Comparison of ENCODE assay signal across 20 cellular contexts in the genomic region with DNA sequence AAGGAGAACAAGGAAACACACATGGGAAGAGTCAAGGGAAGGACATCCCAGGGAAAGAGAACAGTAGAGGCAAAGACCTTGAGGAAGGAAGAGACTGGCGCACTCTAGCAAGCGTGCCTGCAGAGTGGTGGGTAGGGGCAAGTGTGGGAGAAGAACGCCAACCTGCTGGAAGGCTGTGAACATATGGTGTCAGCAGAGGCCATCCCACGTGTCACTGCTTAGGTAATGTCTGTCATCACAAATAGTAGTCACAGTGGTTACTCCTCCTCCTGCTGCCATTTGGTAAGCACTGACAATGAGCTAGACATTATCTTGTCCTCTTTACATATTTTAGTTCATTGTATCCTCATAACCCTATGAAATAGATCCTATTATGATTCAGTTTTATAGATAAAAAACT.
DNase-seq lines count a peak whose midpoint lies in the region; ATAC-seq, FAIRE-seq and TF ChIP-seq lines count a peak whose summit lies in the region.
"Had no signal": no experiment of that assay in that cellular context is flagged by ENCODE, and none has a peak within 500 bp of the region (broad histone marks: within the 10 kb centered on the region; RNA-seq: fewer than 3 reads in every experiment).

No MANE protein-coding gene starts in this region.

- H4K20me1 ChIP-seq in H9 (ENCODE audit: control insufficient read depth, insufficient read depth, insufficient read length), result no peaks in the 10 kb centered on the region
- H4K20me1 ChIP-seq in K562 (replicated peaks; ENCODE audit: control insufficient read depth, insufficient read depth, low read length), result no peaks in the 10 kb centered on the region
- H4K20me1 ChIP-seq: BLaER1 treated with 17β-estradiol and CSF1 and Interleukin-3, amounts not matched to agents 10 nM and 100 nM had no signal

- H2BK15ac ChIP-seq in H9 (ENCODE audit: low read depth, low read length) (no peak overlapping the region), mesenchymal stem cell (ENCODE audit: low read depth, poor library complexity, severe bottlenecking) (no peak overlapping the region)

- H2BK120ac ChIP-seq in H9 (ENCODE audit: low read depth, low read length, poor library complexity, severe bottlenecking) (no peak overlapping the region), mesenchymal stem cell (ENCODE audit: low read depth, low read length) (no peak overlapping the region)

- H3K23ac ChIP-seq in H9 (ENCODE audit: insufficient read length, low read depth, low read length) (no peak overlapping the region), mesenchymal stem cell (ENCODE audit: low read length in 2 of 2) (no peak overlapping the region)

- H2BK12ac ChIP-seq in H9 (ENCODE audit: insufficient read length, low read depth, low read length) (peak overlapping the region; percentile 15), mesenchymal stem cell (ENCODE audit: low read length in 2 of 2) (no peak overlapping the region)

- H2AFZ ChIP-seq in H9 (ENCODE audit: low read length), result no peak overlapping the region
- peak overlapping the region; percentile 18; the same call in 1 of the 2 replicates for H2AFZ ChIP-seq in K562 (ENCODE audit: low read depth, low read length)
- H2AFZ ChIP-seq in mesenchymal stem cell (ENCODE audit: low read depth, low read length), result no peak overlapping the region

- H3K4me1 ChIP-seq in H9 (ENCODE audit: insufficient read depth, low read length) (peaks cover 8% of the 10 kb centered on the region), K562 (replicated peaks in 1 of 2; ENCODE audit: control insufficient read depth in 2 of 2, insufficient read depth in 2 of 2, low read length in 2 of 2) (peaks cover 18 to 31% of the 10 kb centered on the region in 2 experiments; a peak in 4 of 5 replicates), mesenchymal stem cell (ENCODE audit: control insufficient read depth, insufficient read depth, low read depth, low read length) (peaks cover 7% of the 10 kb centered on the region)
- H3K4me1 ChIP-seq: BLaER1 treated with 17β-estradiol and CSF1 and Interleukin-3, amounts not matched to agents 10 nM and 100 nM had no signal

- CTCF ChIA-PET in K562 (lab: Yijun Ruan, JAX; ENCODE audit: low intra/inter-chr PET ratio), result no interaction called here

- H3K79me2 ChIP-seq in H9 (ENCODE audit: insufficient read depth, low read length) (no peaks in the 10 kb centered on the region), K562 (ENCODE audit: control insufficient read depth, insufficient read depth, low read length) (no peaks in the 10 kb centered on the region)

- no peak overlapping the region for H3K27ac Mint-ChIP-seq in H9
- H3K27ac Mint-ChIP-seq: CD4-positive, CD25-positive, alpha-beta regulatory T cell had no signal

- no peak overlapping the region for H3K4ac ChIP-seq in H9 (ENCODE audit: low read depth, low read length)
- H3K4ac ChIP-seq in mesenchymal stem cell (ENCODE audit: low read depth in 1 of 2, low read length in 2 of 2), result no peak overlapping the region

- H4K91ac ChIP-seq in H9 (ENCODE audit: insufficient read length, low read depth, low read length) (no peak overlapping the region), mesenchymal stem cell (ENCODE audit: low read length) (no peak overlapping the region)

- H4K8ac ChIP-seq in H9 (replicated peaks; ENCODE audit: insufficient read length, low read depth, low read length) (no peak overlapping the region), mesenchymal stem cell (ENCODE audit: low read length) (peak overlapping the region; percentile 4)

- H3T11ph ChIP-seq in H9 (ENCODE audit: low read length), result no peak overlapping the region

- H3K9me3 ChIP-seq in H9 (ENCODE audit: control insufficient read depth, low read depth, low read length) (no peaks in the 10 kb centered on the region), K562 (replicated peaks; ENCODE audit: control insufficient read depth, insufficient read depth, low read depth, low read length) (no peaks in the 10 kb centered on the region), mesenchymal stem cell (ENCODE audit: control insufficient read depth, low read length) (no peaks in the 10 kb centered on the region)
- H3K9me3 ChIP-seq: BLaER1 treated with 17β-estradiol and CSF1 and Interleukin-3, amounts not matched to agents 10 nM and 100 nM had no signal

- peak; percentile 37 for FAIRE-seq in K562 (lab: Jason Lieb, UNC)
- FAIRE-seq: GM12892 had no signal

- intact Hi-C loops in K562 (cut with micrococcal nuclease), result no loop called here

- H3K36me3 ChIP-seq in K562 (ENCODE audit: control insufficient read depth, insufficient read depth, low read length), result no peaks in the 10 kb centered on the region
- peaks cover 3 to 12% of the 10 kb centered on the region in 2 experiments for H3K36me3 ChIP-seq in mesenchymal stem cell (ENCODE audit: control insufficient read depth in 1 of 2, insufficient read depth in 2 of 2, low read depth in 1 of 2, low read length in 2 of 2)
- H3K36me3 ChIP-seq: BLaER1 treated with 17β-estradiol and CSF1 and Interleukin-3, amounts not matched to agents 10 nM and 100 nM had no signal

- no peak overlapping the region for H2BK20ac ChIP-seq in H9 (ENCODE audit: low read depth, low read length, poor library complexity, severe bottlenecking)

- TF ChIP-seq RAD21 in K562 (CRISPR knock-in tag; conservative IDR thresholded peaks at IDR 0.05 in 1 of 2, IDR thresholded peaks at IDR 0.05 in 1 of 2), result no peak

- H2BK5ac ChIP-seq in H9 (ENCODE audit: insufficient read length, low read length) (no peak overlapping the region), mesenchymal stem cell (ENCODE audit: low read depth, low read length, poor library complexity, severe bottlenecking) (no peak overlapping the region)

- H3K23me2 ChIP-seq in H9 (ENCODE audit: insufficient read length, low read depth, low read length, poor library complexity, severe bottlenecking), result no peaks in the 10 kb centered on the region

- H3K4me3 Mint-ChIP-seq in H9, result no peak overlapping the region
- H3K4me3 Mint-ChIP-seq: CD4-positive, CD25-positive, alpha-beta regulatory T cell had no signal

- H3K36me3 Mint-ChIP-seq in H9 (ENCODE audit: insufficient read depth in 1 of 3, low read depth in 3 of 3), result peaks cover 0 to 3% (median 0%) of the 10 kb centered on the region in 3 experiments; a peak in 3 of 7 replicates

- TF ChIP-seq POLR2A in K562 (conservative IDR thresholded peaks at IDR 0.05), result no peak

- H3K4me1 Mint-ChIP-seq in H9, result peaks cover 28 to 33% of the 10 kb centered on the region in 2 experiments
- H3K4me1 Mint-ChIP-seq: CD4-positive, CD25-positive, alpha-beta regulatory T cell had no signal

- WGBS in H9 (ENCODE audit: extremely low coverage, insufficient read length, low lambda C conversion rate), result no CpG with 5 or more reads among the region's 4 CpGs
- 66% methylated on average over 4 of the region's 4 CpGs for WGBS in K562 (ENCODE audit: insufficient coverage, low coverage, missing lambda C conversion rate)
- WGBS in mesenchymal stem cell, result 97% methylated on average over 4 of the region's 4 CpGs

- POLR2A ChIA-PET in K562 (lab: Yijun Ruan, JAX), result interaction anchor here (1.3 kb wide), 1 partner anchor 9 kb away, joined by 6 read pairs; no protein-coding TSS in a partner anchor

- H3K4me2 ChIP-seq in H9 (ENCODE audit: insufficient read depth, insufficient read length, low read length) (no peak overlapping the region), K562 (ENCODE audit: insufficient read depth, low read length) (no peak overlapping the region), mesenchymal stem cell (ENCODE audit: low read length, poor library complexity, severe bottlenecking) (no peak overlapping the region)
- H3K4me2 ChIP-seq: BLaER1 treated with 17β-estradiol and CSF1 and Interleukin-3, amounts not matched to agents 10 nM and 100 nM had no signal

- H3K4me3 ChIP-seq in K562 (no peak overlapping the region), mesenchymal stem cell (ENCODE audit: insufficient read depth in 1 of 2, low read depth in 1 of 2, low read length in 2 of 2) (no peak overlapping the region)
- H3K4me3 ChIP-seq: BLaER1 treated with 17β-estradiol and CSF1 and Interleukin-3, amounts not matched to agents 10 nM and 100 nM had no signal

- H3K27me3 ChIP-seq in H9 (ENCODE audit: insufficient read depth, low read length), result no peaks in the 10 kb centered on the region
- H3K27me3 ChIP-seq in K562 (ENCODE audit: control insufficient read depth in 2 of 2, insufficient read depth in 2 of 2, low read length in 2 of 2), result no peaks in the 10 kb centered on the region
- H3K27me3 ChIP-seq in mesenchymal stem cell (ENCODE audit: control insufficient read depth in 1 of 2, insufficient read depth in 1 of 2, low read length in 2 of 2), result no peaks in the 10 kb centered on the region
- H3K27me3 ChIP-seq: BLaER1 treated with 17β-estradiol and CSF1 and Interleukin-3, amounts not matched to agents 10 nM and 100 nM had no signal

- peak; percentile 26 for DNase-seq in NCI-H2171 treated with DMSO at 0.1 percent for 48 hours (lab: John Stamatoyannopoulos, UW)
- DNase-seq in NCI-H2171 (lab: John Stamatoyannopoulos, UW), result no peak
- no peak for DNase-seq in H9
- no peak for DNase-seq in K562 (ENCODE audit: extremely low read depth in 1 of 4, low spot score in 3 of 4)
- DNase-seq in mesenchymal stem cell, result no peak
- no peak for DNase-seq in GM19240 (ENCODE audit: insufficient read length, low spot score)
- no peak for DNase-seq in activated gamma-delta T cell treated with Interleukin-2 at 50 U/mL for 16 hours
- DNase-seq: 8988T; AML-193; Calu3; CD4-positive, CD25-positive, alpha-beta regulatory T cell; DMS153; DMS79 treated with DMSO at 0.1 percent for 48 hours; EL; GDM1; IMR-90 had no signal

- H3K14ac ChIP-seq in H9 (ENCODE audit: insufficient read depth, low read length) (no peak overlapping the region), mesenchymal stem cell (ENCODE audit: low read length in 2 of 2) (no peak overlapping the region)

- H3K27ac ChIP-seq in H9 (ENCODE audit: insufficient read length, low read depth, low read length) (no peak overlapping the region), K562 (ENCODE audit: extremely low read depth, low read depth, low read length) (no peak overlapping the region), mesenchymal stem cell (ENCODE audit: low read length, poor library complexity, severe bottlenecking) (no peak overlapping the region)
- H3K27ac ChIP-seq: BLaER1 treated with 17β-estradiol and CSF1 and Interleukin-3, amounts not matched to agents 10 nM and 100 nM had no signal

- H2AK5ac ChIP-seq in H9 (ENCODE audit: insufficient read length, low read length), result no peak overlapping the region
- H2AK5ac ChIP-seq in mesenchymal stem cell (ENCODE audit: low read length, severe bottlenecking), result no peak overlapping the region

- in situ Hi-C loops in K562 (cut with MboI), result no loop called here

- ATAC-seq in K562 (peak; percentile 40), SK-N-SH treated with all-trans-retinoic acid at 6 μM for 48 hours (no peak)
- ATAC-seq: HCT116 had no signal

- TF ChIP-seq EP300 in K562 (IDR thresholded peaks at IDR 0.05; ENCODE audit: low read length), result no peak

- BruUV-seq in K562 (replicated peaks; lab: Mats Ljungman, UMichigan), result no TSS peak

- no peak for TF ChIP-seq CTCF in H9 (conservative IDR thresholded peaks at IDR 0.05)
- no peak for TF ChIP-seq CTCF in K562 (IDR thresholded peaks at IDR 0.05 in 2 of 3, conservative IDR thresholded peaks at IDR 0.05 in 1 of 3; ENCODE audit: insufficient read depth in 2 of 3, low read depth in 1 of 3, low read length in 3 of 3)

- H3K79me1 ChIP-seq in H9 (ENCODE audit: insufficient read depth, low read depth, low read length, poor library complexity, severe bottlenecking), result no peaks in the 10 kb centered on the region
- no peaks in the 10 kb centered on the region for H3K79me1 ChIP-seq in mesenchymal stem cell (replicated peaks; ENCODE audit: low read length, poor library complexity, severe bottlenecking)

- H3K9ac ChIP-seq in H9 (ENCODE audit: extremely low read depth, insufficient read length, low read length) (no peak overlapping the region), K562 (ENCODE audit: insufficient read depth in 1 of 2, low read depth in 2 of 2, low read length in 2 of 2) (no peak overlapping the region), mesenchymal stem cell (ENCODE audit: low read length) (no peak overlapping the region)
- H3K9ac ChIP-seq: BLaER1 treated with 17β-estradiol and CSF1 and Interleukin-3, amounts not matched to agents 10 nM and 100 nM had no signal

- no peak overlapping the region for H4K5ac ChIP-seq in H9 (ENCODE audit: insufficient read length, low read depth, low read length)

- no peak overlapping the region for H3K56ac ChIP-seq in H9 (ENCODE audit: insufficient read length, low read depth, low read length)

- H3K18ac ChIP-seq in H9 (ENCODE audit: insufficient read length, low read depth, low read length), result no peak overlapping the region
- no peak overlapping the region for H3K18ac ChIP-seq in mesenchymal stem cell (ENCODE audit: low read depth in 1 of 2, low read length in 2 of 2)

- no peaks in the 10 kb centered on the region; a peak in 1 of 5 replicates for H3K9me3 Mint-ChIP-seq in H9

- no peaks in the 10 kb centered on the region; the same call in 1 of the 2 replicates for H3K27me3 Mint-ChIP-seq in H9 (ENCODE audit: low read depth)
- H3K27me3 Mint-ChIP-seq: CD4-positive, CD25-positive, alpha-beta regulatory T cell had no signal

- H3K9me1 ChIP-seq in K562 (ENCODE audit: control insufficient read depth, insufficient read depth, low read length), result no peaks in the 10 kb centered on the region
